In genomic region chr17:73821665-73822064, GRCh38 we compare ENCODE assay signal across 23 cellular contexts.
"Had no signal": no experiment of that assay in that cellular context is flagged by ENCODE, and none has a peak within 500 bp of the region (broad histone marks: within the 10 kb centered on the region; RNA-seq: fewer than 3 reads in every experiment).

No MANE protein-coding gene starts in this region.

- H3K27ac ChIP-seq: left lung, lower lobe of right lung, neutrophil, thoracic aorta, uterus had no signal

- H3K27me3 Mint-ChIP-seq: activated T-cell treated with anti-CD3 and anti-CD28 coated beads, Interleukin-2, amount 50 U/mL, for 24 hours had no signal

- H3K4me1 Mint-ChIP-seq: activated CD4-positive, alpha-beta memory T cell treated with anti-CD3 and anti-CD28 coated beads, Interleukin-2, amount 10 ng/mL, durations not matched to agents 7 days and 5 days; stimulated activated effector memory CD8-positive, alpha-beta T cell treated with anti-CD3 and anti-CD28 coated beads, Interleukin-12 subunit alpha, Interleukin-12 subunit beta, amount 100 ng/mL, for 72 hours had no signal

- H3K9me3 Mint-ChIP-seq: activated T-cell treated with anti-CD3 and anti-CD28 coated beads, Interleukin-2, amount 50 U/mL, for 24 hours; effector memory CD8-positive, alpha-beta T cell; stimulated activated effector memory CD8-positive, alpha-beta T cell treated with anti-CD3 and anti-CD28 coated beads, Interleukin-12 subunit alpha, Interleukin-12 subunit beta, amount 100 ng/mL, for 72 hours; stimulated activated naive CD8-positive, alpha-beta T cell treated with anti-CD3 and anti-CD28 coated beads, Interleukin-15, Interleukin-2, amounts not matched to agents 100 ng/mL and 50 ng/mL, for 24 hours had no signal

- H3K9me3 ChIP-seq: left lung, lower lobe of right lung, neutrophil, thoracic aorta, uterus had no signal

- H3K27me3 ChIP-seq: left lung, uterus had no signal

- H3K4me3 Mint-ChIP-seq: activated CD4-positive, alpha-beta memory T cell treated with anti-CD3 and anti-CD28 coated beads, Interleukin-2, amount 10 ng/mL, durations not matched to agents 7 days and 5 days; activated T-cell treated with anti-CD3 and anti-CD28 coated beads, Interleukin-2, amount 50 U/mL, for 24 hours; effector memory CD8-positive, alpha-beta T cell; nephron; stimulated activated effector memory CD8-positive, alpha-beta T cell treated with anti-CD3 and anti-CD28 coated beads, Interleukin-12 subunit alpha, Interleukin-12 subunit beta, amount 100 ng/mL, for 72 hours; stimulated activated naive CD8-positive, alpha-beta T cell treated with anti-CD3 and anti-CD28 coated beads, Interleukin-15, Interleukin-2, amounts not matched to agents 100 ng/mL and 50 ng/mL, for 24 hours; T-helper 1 cell treated with Interleukin-12 subunit alpha and Interleukin-12 subunit beta and Interleukin-4 antibody, amounts not matched to agents 30 μg/mL and 1 μg/mL, for 36 hours had no signal

- H3K4me3 ChIP-seq: left lung, lower lobe of right lung, thoracic aorta, uterus had no signal

- DNase-seq: activated CD4-positive, alpha-beta memory T cell treated with anti-CD3 and anti-CD28 coated beads, Interleukin-2, amount 10 ng/mL, durations not matched to agents 7 days and 5 days; activated CD4-positive, alpha-beta T cell treated with anti-CD3 and anti-CD28 coated beads for 1 hour; activated CD4-positive, alpha-beta T cell treated with anti-CD3 and anti-CD28 coated beads, Interleukin-2, amount 10 ng/mL, durations not matched to agents 7 days and 5 days; activated CD8-positive, alpha-beta memory T cell treated with anti-CD3 and anti-CD28 coated beads, Interleukin-2, amount 50 U/mL, for 48 hours; activated gamma-delta T cell treated with Interleukin-2 at 50 U/mL for 16 hours; activated naive CD4-positive, alpha-beta T cell treated with anti-CD3 and anti-CD28 coated beads, Interleukin-2, amount 50 U/mL, for 16 hours; activated T-cell treated with anti-CD3 and anti-CD28 coated beads, Interleukin-2, amount 50 U/mL, for 24 hours; amniotic stem cell; cortex of kidney; effector memory CD8-positive, alpha-beta T cell; foreskin fibroblast; left lung; lower lobe of right lung; stimulated activated CD4-positive, alpha-beta T cell treated with anti-CD3 and anti-CD28 coated beads, Interleukin-4, amount 100 ng/mL, for 24 hours; T1000; trophoblast cell; uterus had no signal

- H3K36me3 ChIP-seq: left lung, lower lobe of right lung, neutrophil, thoracic aorta, uterus had no signal

- H3K4me1 ChIP-seq: left lung, uterus had no signal

- ATAC-seq: effector memory CD8-positive, alpha-beta T cell; lower lobe of right lung; stimulated activated effector memory CD8-positive, alpha-beta T cell treated with anti-CD3 and anti-CD28 coated beads, Interleukin-12 subunit alpha, Interleukin-12 subunit beta, amount 100 ng/mL, for 72 hours had no signal

- H3K36me3 Mint-ChIP-seq: stimulated activated effector memory CD8-positive, alpha-beta T cell treated with anti-CD3 and anti-CD28 coated beads, Interleukin-12 subunit alpha, Interleukin-12 subunit beta, amount 100 ng/mL, for 72 hours had no signal

- H3K27ac Mint-ChIP-seq: activated CD4-positive, alpha-beta memory T cell treated with anti-CD3 and anti-CD28 coated beads, Interleukin-2, amount 10 ng/mL, durations not matched to agents 7 days and 5 days; activated T-cell treated with anti-CD3 and anti-CD28 coated beads, Interleukin-2, amount 50 U/mL, for 24 hours; effector memory CD8-positive, alpha-beta T cell; nephron; stimulated activated effector memory CD8-positive, alpha-beta T cell treated with anti-CD3 and anti-CD28 coated beads, Interleukin-12 subunit alpha, Interleukin-12 subunit beta, amount 100 ng/mL, for 72 hours; stimulated activated naive CD8-positive, alpha-beta T cell treated with anti-CD3 and anti-CD28 coated beads, Interleukin-15, Interleukin-2, amounts not matched to agents 100 ng/mL and 50 ng/mL, for 24 hours; T-helper 1 cell treated with Interleukin-12 subunit alpha and Interleukin-12 subunit beta and Interleukin-4 antibody, amounts not matched to agents 30 μg/mL and 1 μg/mL, for 36 hours had no signal
